In genomic region chr5:134175874-134176522, GRCh38 we compare ENCODE assay signal across 8 cellular contexts. TPM values are rescaled to one million over a fixed set of nuclear protein-coding genes. Genes with fewer than 3 reads are reported as not detected.
A peak's percentile ranks its signal among the peaks of the same experiment; 100 is the strongest.
DNase-seq lines count a peak whose midpoint lies in the region; ATAC-seq and TF ChIP-seq lines count a peak whose summit lies in the region.

No MANE protein-coding gene starts in this region.

- peaks cover 23% of the 10 kb centered on the region for H3K4me1 ChIP-seq in neuron (ENCODE audit: insufficient read depth, low read length)

- DNase-seq in CD1c-positive myeloid dendritic cell (ENCODE audit: extremely low spot score) (peak; percentile 28), HT1080 (ENCODE audit: low read depth) (peak; percentile 16), fibroblast of peridontal ligament (ENCODE audit: extremely low read depth) (peak; percentile 31), NCI-H1694 (lab: John Stamatoyannopoulos, UW) (no peak)

- peak overlapping the region; percentile 78 for H2AFZ ChIP-seq in neuron (ENCODE audit: low read depth, low read length)

- peak; percentile 1 for ATAC-seq in GM19328 (IDR thresholded peaks at IDR 0.05; ENCODE audit: unreplicated experiment)
- ATAC-seq in HG02678 (IDR thresholded peaks at IDR 0.05; ENCODE audit: unreplicated experiment) = no peak

- no peaks in the 10 kb centered on the region for H3K9me3 ChIP-seq in neuron (ENCODE audit: low read length)

- TF ChIP-seq CTCF in WI38 (IDR thresholded peaks at IDR 0.05; ENCODE audit: low read depth, low read length) = no peak

- H3K4me3 ChIP-seq in WI38 (ENCODE audit: low read depth, low read length) (peak overlapping the region; percentile 92), neuron (ENCODE audit: low read length) (peak overlapping the region; percentile 88)

- H3K27me3 ChIP-seq in neuron (ENCODE audit: insufficient read depth, low read length) = no peaks in the 10 kb centered on the region

- H3K36me3 ChIP-seq in neuron (ENCODE audit: insufficient read depth, low read length) = peaks cover 24% of the 10 kb centered on the region

RNA-seq across cellular contexts. Expression of gene SKP1, which starts 0.8 kb away (rescaled TPM):
- 235 and 289 TPM in 2 replicates for total RNA-seq in HT1080 (2014; rRNA removed; shearing (Covaris generic))
- 642 and 740 TPM in 2 replicates for polyA plus RNA-seq in HT1080 (2015; cell fraction: cytosol; rRNA removed)
- polyA plus RNA-seq in HT1080 (2015; cell fraction: nucleus; rRNA removed) = 403 and 485 TPM in 2 replicates

RNA-seq across cellular contexts. Expression of gene PPP2CA, which starts 49.9 kb away (rescaled TPM):
- 224 and 287 TPM in 2 replicates for total RNA-seq in HT1080 (2014; rRNA removed; shearing (Covaris generic))
- polyA plus RNA-seq in HT1080 (2015; cell fraction: cytosol; rRNA removed) = 233 and 235 TPM in 2 replicates
- 186 and 229 TPM in 2 replicates for polyA plus RNA-seq in HT1080 (2015; cell fraction: nucleus; rRNA removed)
